Comparison of ENCODE assay signal across 8 cellular contexts in the genomic region with DNA sequence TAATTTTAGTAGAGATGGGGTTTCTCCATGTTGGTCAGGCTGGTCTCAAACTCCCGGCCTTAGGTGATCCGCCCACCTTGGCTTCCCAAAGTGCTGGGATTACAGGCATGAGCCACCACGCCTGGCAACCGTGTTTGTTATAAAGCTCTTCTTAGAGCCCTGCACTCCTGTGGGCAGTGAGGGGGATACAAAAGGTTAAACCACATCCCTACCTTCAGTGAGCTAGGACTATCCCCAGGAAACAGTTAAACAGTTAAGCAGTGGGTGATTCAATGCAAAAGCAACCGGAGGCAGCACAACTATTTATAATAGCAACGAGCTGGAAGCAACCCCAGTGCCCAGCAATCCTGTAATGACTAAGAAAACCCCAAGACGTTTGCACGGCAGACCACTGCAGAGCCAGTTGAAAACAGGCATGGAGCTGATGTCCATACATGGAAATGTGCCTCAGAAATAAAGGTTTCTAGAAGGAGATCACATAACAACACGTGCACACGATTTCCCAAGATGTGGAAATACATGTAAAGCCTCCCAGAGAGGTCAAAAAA.
DNase-seq lines count a peak whose midpoint lies in the region; ATAC-seq and TF ChIP-seq lines count a peak whose summit lies in the region.

No MANE protein-coding gene starts in this region.

- TF ChIP-seq CTCF in RWPE2 (IDR thresholded peaks at IDR 0.05; ENCODE audit: poor library complexity, severe bottlenecking) = no peak
- TF ChIP-seq CTCF in foreskin keratinocyte (conservative IDR thresholded peaks at IDR 0.05) = no peak

- H3K9me3 ChIP-seq in RWPE2 (ENCODE audit: severe bottlenecking) (no peaks in the 10 kb centered on the region), aorta (ENCODE audit: control insufficient read depth, low read length) (no peaks in the 10 kb centered on the region)

- intact Hi-C loops in Right ventricle myocardium superior (cut with DNase I) (no loop called here), cardiac septum (cut with DNase I) (no loop called here), aorta (cut with DNase I) (loop anchor here in 1 of 2 donors (5.0 to 10.0 kb wide), 3 partner anchors 46 to 1068 kb away; a partner anchor contains a TSS)

- 22 to 23% methylated on average over 10 of the region's 10 CpGs for WGBS in aorta, 2 donors

- H3K27me3 ChIP-seq in RWPE2 (ENCODE audit: insufficient read depth, poor library complexity, severe bottlenecking) (no peaks in the 10 kb centered on the region), foreskin keratinocyte (no peaks in the 10 kb centered on the region), aorta (ENCODE audit: control insufficient read depth in 1 of 2, insufficient read depth in 2 of 2, low read length in 1 of 2) (no peaks in the 10 kb centered on the region)

- no peak overlapping the region for H3K4me3 ChIP-seq in RWPE2 (ENCODE audit: severe bottlenecking)
- no peak overlapping the region for H3K4me3 ChIP-seq in aorta (ENCODE audit: low read length in 2 of 2)

- DNase-seq in Right ventricle myocardium superior (no peak), cardiac septum (ENCODE audit: low spot score) (no peak), RWPE2 (ENCODE audit: low spot score) (no peak), foreskin keratinocyte (peak; percentile 37 to 73), aorta (peak; percentile 81 to 84), cerebellum (ENCODE audit: low spot score) (no peak)
- DNase-seq in activated CD8-positive, alpha-beta memory T cell treated with anti-CD3 and anti-CD28 coated beads for 24 hours = no peak

- H3K27ac ChIP-seq in RWPE2 (ENCODE audit: poor library complexity, severe bottlenecking) (peak overlapping the region; percentile 25), foreskin keratinocyte (no peak overlapping the region), aorta (ENCODE audit: low read depth in 1 of 2, low read length in 2 of 2) (peak overlapping the region in 1 of 2 donors; percentile 12)

- H3K36me3 ChIP-seq in RWPE2 (ENCODE audit: low read depth) (no peaks in the 10 kb centered on the region), aorta (ENCODE audit: control insufficient read depth in 1 of 2, insufficient read depth in 2 of 2, low read length in 1 of 2) (no peaks in the 10 kb centered on the region)

- ATAC-seq in Right ventricle myocardium superior (ENCODE audit: poor library complexity) (peak; percentile 77), HG02981 (IDR thresholded peaks at IDR 0.05; ENCODE audit: unreplicated experiment) (peak; percentile 87), RWPE2 (ENCODE audit: low read depth) (peak; percentile 94), foreskin keratinocyte (no peak), aorta (ENCODE audit: low FRiP score) (peak; percentile 84)

- H3K4me1 ChIP-seq in RWPE2 (ENCODE audit: insufficient read depth, poor library complexity, severe bottlenecking) (no peaks in the 10 kb centered on the region), foreskin keratinocyte (no peaks in the 10 kb centered on the region), aorta (ENCODE audit: control insufficient read depth in 1 of 2, insufficient read depth in 2 of 2, low read length in 2 of 2) (peaks cover 0 to 3% of the 10 kb centered on the region in 2 donors)

Comparison
In these comparisons a context has a peak if more than half of its experiments do, and no peak if none do; other contexts are left out.
1. DNase-seq: peak in foreskin keratinocyte (2 of 2) and aorta (2 of 2); none in Right ventricle myocardium superior (single experiment), cardiac septum (single experiment), RWPE2 (single experiment), cerebellum (single experiment) and activated CD8-positive, alpha-beta memory T cell treated with anti-CD3 and anti-CD28 coated beads for 24 hours (single experiment).